ENCODE assay signal across 10 cellular contexts in the genomic region with DNA sequence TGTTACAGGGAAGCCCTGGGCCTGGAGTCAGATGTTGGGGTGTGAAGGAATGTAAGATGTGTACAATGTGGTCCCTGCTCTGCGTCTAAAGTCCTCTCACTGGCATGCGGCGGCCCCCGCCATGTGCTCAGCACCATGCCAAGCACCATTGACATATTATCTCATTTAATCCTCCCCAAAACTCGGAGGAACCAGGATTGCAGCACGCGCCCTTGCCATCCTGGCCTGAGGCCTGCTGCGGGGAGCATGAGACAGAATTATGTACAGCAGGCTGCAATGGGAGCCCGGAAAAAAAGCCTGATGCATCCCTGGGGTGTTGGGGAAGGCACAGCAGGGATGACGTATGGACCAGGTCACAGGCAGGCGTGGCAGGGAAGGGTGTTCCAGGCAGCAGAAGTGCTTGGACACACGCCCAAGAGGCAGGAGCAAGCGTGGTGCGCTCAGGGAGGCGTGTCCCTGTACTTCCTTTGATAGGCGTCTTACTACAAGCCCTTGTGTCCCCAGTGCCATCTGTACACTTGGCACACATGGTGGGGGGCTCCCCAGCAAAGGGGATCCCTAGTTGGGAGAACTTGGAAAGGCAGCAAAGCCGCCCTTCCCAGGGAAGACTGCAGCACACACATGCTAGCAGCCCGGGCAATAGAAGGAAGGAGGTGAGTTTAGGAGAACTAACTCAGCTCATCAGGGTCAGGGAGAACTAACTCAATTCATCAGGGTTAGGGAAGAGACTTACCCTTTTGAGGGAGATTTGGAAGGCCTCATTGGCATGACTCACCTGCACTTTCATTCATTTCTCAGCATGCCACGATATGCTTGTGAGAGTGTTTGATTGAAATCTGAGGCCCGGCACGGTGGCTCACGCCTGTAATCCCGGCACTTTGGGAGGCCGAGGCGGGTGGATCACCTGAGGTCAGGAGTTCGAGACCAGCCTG. TPM values are rescaled to one million over a fixed set of nuclear protein-coding genes. Genes with fewer than 3 reads are reported as not detected.
DNase-seq lines count a peak whose midpoint lies in the region; ATAC-seq and TF ChIP-seq lines count a peak whose summit lies in the region.
"Had no signal": no experiment of that assay in that cellular context is flagged by ENCODE, and none has a peak within 500 bp of the region (broad histone marks: within the 10 kb centered on the region; RNA-seq: fewer than 3 reads in every experiment).

No MANE protein-coding gene starts in this region.

- TF ChIP-seq EP300 in Ishikawa (IDR thresholded peaks at IDR 0.05; ENCODE audit: borderline replicate concordance), result no peak; the same call in 1 of the 2 replicates

- H3K27ac ChIP-seq in 22Rv1, result peak overlapping the region; percentile 60
- H3K27ac ChIP-seq in SJCRH30, result no peak overlapping the region

- DNase-seq in cardiac fibroblast (ENCODE audit: low read depth in 2 of 2) (peak; percentile 85 to 88), lower leg skin (ENCODE audit: low spot score in 2 of 2) (peak; percentile 79 to 94), foreskin melanocyte (no peak), SJCRH30 (no peak)
- DNase-seq: activated CD4-positive, CD25-positive, alpha-beta regulatory T cell treated with anti-CD3 and anti-CD28 coated beads, Interleukin-2, amount 50 U/mL, for 72 hours; cerebellar nuclear complex had no signal

- no peak for TF ChIP-seq RAD21 in Ishikawa (IDR thresholded peaks at IDR 0.05; ENCODE audit: low read depth)

- no peaks in the 10 kb centered on the region for H3K4me1 ChIP-seq in SJCRH30

- H3K36me3 ChIP-seq in SJCRH30, result no peaks in the 10 kb centered on the region

- WGBS in lower leg skin, 2 donors, result 44 to 49% methylated on average over 25 to 26 of the region's 26 CpGs

- intact Hi-C loops in lower leg skin (cut with DNase I; ENCODE audit: low total_unique reads), result no loop called here

- TF ChIP-seq POLR2A in lower leg skin (IDR thresholded peaks at IDR 0.05), result no peak

- H3K9me3 ChIP-seq in SJCRH30 (replicated peaks), result no peaks in the 10 kb centered on the region

- TF ChIP-seq CTCF in 22Rv1 (IDR thresholded peaks at IDR 0.05), result no peak
- no peak for TF ChIP-seq CTCF in cardiac fibroblast (IDR thresholded peaks at IDR 0.05; ENCODE audit: low read depth, low read length)
- no peak for TF ChIP-seq CTCF in lower leg skin (IDR thresholded peaks at IDR 0.05)

- H3K27me3 ChIP-seq in SJCRH30, result no peaks in the 10 kb centered on the region

- ATAC-seq in GM18867 (IDR thresholded peaks at IDR 0.05; ENCODE audit: unreplicated experiment) (no peak), HG03097 (IDR thresholded peaks at IDR 0.05; ENCODE audit: low FRiP score, unreplicated experiment) (no peak)

- H3K4me3 ChIP-seq in cardiac fibroblast (replicated peaks in 1 of 2; ENCODE audit: low read depth in 2 of 2, low read length in 2 of 2), result no peak overlapping the region
- H3K4me3 ChIP-seq in lower leg skin (ENCODE audit: low read depth, poor library complexity, severe bottlenecking), result no peak overlapping the region
- H3K4me3 ChIP-seq in SJCRH30, result no peak overlapping the region

TF ChIP-seq in Ishikawa, 13 proteins besides CTCF, POLR2A, EP300 and RAD21:
- TF ChIP-seq, protein P1, sequence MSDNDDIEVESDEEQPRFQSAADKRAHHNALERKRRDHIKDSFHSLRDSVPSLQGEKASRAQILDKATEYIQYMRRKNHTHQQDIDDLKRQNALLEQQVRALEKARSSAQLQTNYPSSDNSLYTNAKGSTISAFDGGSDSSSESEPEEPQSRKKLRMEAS (IDR thresholded peaks at IDR 0.05), result peak; percentile 30; the same call in 1 of the 2 replicates
- no peak for TF ChIP-seq FOXM1 (IDR thresholded peaks at IDR 0.05; ENCODE audit: borderline replicate concordance, low read depth)
- peak; percentile 69 for TF ChIP-seq CREB1 (IDR thresholded peaks at IDR 0.05; ENCODE audit: low read depth)

RNA-seq across cellular contexts. Expression of a gene that starts 3.5 kb away (rescaled TPM):
- total RNA-seq in lower leg skin, result 10 to 100 TPM; 16.2 to 23.3 (median 20.0) TPM
- total RNA-seq in SJCRH30 (2014; rRNA removed; shearing (Covaris generic)), result 5.5 and 6.0 TPM in 2 replicates

RNA-seq across cellular contexts. Expression of a gene that starts 40.7 kb away (rescaled TPM):
- under 1 TPM; 0.72 to 0.93 (median 0.83) TPM for total RNA-seq in lower leg skin
- total RNA-seq in SJCRH30 (2014; rRNA removed; shearing (Covaris generic)), result not detected in 2 replicates

RNA-seq across cellular contexts. Expression of a gene that starts 54.8 kb away (rescaled TPM):
- total RNA-seq in lower leg skin, result 10 to 100 TPM; 27.3 to 31.8 (median 29.8) TPM
- total RNA-seq in SJCRH30 (2014; rRNA removed; shearing (Covaris generic)), result 0.04 and 0.15 TPM in 2 replicates

Comparison
In these comparisons a context has a peak if more than half of its experiments do, and no peak if none do; other contexts are left out.
1. DNase-seq: peak in cardiac fibroblast (2 of 2) and lower leg skin (2 of 2); none in foreskin melanocyte (single experiment) and SJCRH30 (0 of 2).
2. RNA of a gene that starts 54.8 kb away (total RNA-seq): 27.3 to 31.8 TPM in lower leg skin; 0.04 to 0.15 TPM in SJCRH30; every median in the first group is over 10 times any median in the second.